ENCODE assay signal across 2 cellular contexts in genomic region chr7:55546826-55547225, GRCh38.
TF ChIP-seq lines count a peak whose summit lies in the region.

No MANE protein-coding gene starts in this region.

TF ChIP-seq in GM23338, 12 proteins besides CTCF, POLR2A, EP300 and RAD21:
- no peak for TF ChIP-seq STAT1 (IDR thresholded peaks at IDR 0.05; ENCODE audit: unreplicated experiment)
- TF ChIP-seq ZNF114 (CRISPR knock-in tag; IDR thresholded peaks at IDR 0.05), result no peak
- TF ChIP-seq JUNB (IDR thresholded peaks at IDR 0.05; ENCODE audit: unreplicated experiment), result no peak
- no peak for TF ChIP-seq NANOG (IDR thresholded peaks at IDR 0.05; ENCODE audit: borderline replicate concordance)
- TF ChIP-seq, protein P1, sequence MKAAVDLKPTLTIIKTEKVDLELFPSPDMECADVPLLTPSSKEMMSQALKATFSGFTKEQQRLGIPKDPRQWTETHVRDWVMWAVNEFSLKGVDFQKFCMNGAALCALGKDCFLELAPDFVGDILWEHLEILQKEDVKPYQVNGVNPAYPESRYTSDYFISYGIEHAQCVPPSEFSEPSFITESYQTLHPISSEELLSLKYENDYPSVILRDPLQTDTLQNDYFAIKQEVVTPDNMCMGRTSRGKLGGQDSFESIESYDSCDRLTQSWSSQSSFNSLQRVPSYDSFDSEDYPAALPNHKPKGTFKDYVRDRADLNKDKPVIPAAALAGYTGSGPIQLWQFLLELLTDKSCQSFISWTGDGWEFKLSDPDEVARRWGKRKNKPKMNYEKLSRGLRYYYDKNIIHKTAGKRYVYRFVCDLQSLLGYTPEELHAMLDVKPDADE (IDR thresholded peaks at IDR 0.05), result no peak
- TF ChIP-seq EZH2 (IDR thresholded peaks at IDR 0.05; ENCODE audit: low read depth, unreplicated experiment), result no peak
- TF ChIP-seq ZNF331 (CRISPR knock-in tag; IDR thresholded peaks at IDR 0.05; ENCODE audit: low read depth), result no peak
- TF ChIP-seq, protein P2, sequence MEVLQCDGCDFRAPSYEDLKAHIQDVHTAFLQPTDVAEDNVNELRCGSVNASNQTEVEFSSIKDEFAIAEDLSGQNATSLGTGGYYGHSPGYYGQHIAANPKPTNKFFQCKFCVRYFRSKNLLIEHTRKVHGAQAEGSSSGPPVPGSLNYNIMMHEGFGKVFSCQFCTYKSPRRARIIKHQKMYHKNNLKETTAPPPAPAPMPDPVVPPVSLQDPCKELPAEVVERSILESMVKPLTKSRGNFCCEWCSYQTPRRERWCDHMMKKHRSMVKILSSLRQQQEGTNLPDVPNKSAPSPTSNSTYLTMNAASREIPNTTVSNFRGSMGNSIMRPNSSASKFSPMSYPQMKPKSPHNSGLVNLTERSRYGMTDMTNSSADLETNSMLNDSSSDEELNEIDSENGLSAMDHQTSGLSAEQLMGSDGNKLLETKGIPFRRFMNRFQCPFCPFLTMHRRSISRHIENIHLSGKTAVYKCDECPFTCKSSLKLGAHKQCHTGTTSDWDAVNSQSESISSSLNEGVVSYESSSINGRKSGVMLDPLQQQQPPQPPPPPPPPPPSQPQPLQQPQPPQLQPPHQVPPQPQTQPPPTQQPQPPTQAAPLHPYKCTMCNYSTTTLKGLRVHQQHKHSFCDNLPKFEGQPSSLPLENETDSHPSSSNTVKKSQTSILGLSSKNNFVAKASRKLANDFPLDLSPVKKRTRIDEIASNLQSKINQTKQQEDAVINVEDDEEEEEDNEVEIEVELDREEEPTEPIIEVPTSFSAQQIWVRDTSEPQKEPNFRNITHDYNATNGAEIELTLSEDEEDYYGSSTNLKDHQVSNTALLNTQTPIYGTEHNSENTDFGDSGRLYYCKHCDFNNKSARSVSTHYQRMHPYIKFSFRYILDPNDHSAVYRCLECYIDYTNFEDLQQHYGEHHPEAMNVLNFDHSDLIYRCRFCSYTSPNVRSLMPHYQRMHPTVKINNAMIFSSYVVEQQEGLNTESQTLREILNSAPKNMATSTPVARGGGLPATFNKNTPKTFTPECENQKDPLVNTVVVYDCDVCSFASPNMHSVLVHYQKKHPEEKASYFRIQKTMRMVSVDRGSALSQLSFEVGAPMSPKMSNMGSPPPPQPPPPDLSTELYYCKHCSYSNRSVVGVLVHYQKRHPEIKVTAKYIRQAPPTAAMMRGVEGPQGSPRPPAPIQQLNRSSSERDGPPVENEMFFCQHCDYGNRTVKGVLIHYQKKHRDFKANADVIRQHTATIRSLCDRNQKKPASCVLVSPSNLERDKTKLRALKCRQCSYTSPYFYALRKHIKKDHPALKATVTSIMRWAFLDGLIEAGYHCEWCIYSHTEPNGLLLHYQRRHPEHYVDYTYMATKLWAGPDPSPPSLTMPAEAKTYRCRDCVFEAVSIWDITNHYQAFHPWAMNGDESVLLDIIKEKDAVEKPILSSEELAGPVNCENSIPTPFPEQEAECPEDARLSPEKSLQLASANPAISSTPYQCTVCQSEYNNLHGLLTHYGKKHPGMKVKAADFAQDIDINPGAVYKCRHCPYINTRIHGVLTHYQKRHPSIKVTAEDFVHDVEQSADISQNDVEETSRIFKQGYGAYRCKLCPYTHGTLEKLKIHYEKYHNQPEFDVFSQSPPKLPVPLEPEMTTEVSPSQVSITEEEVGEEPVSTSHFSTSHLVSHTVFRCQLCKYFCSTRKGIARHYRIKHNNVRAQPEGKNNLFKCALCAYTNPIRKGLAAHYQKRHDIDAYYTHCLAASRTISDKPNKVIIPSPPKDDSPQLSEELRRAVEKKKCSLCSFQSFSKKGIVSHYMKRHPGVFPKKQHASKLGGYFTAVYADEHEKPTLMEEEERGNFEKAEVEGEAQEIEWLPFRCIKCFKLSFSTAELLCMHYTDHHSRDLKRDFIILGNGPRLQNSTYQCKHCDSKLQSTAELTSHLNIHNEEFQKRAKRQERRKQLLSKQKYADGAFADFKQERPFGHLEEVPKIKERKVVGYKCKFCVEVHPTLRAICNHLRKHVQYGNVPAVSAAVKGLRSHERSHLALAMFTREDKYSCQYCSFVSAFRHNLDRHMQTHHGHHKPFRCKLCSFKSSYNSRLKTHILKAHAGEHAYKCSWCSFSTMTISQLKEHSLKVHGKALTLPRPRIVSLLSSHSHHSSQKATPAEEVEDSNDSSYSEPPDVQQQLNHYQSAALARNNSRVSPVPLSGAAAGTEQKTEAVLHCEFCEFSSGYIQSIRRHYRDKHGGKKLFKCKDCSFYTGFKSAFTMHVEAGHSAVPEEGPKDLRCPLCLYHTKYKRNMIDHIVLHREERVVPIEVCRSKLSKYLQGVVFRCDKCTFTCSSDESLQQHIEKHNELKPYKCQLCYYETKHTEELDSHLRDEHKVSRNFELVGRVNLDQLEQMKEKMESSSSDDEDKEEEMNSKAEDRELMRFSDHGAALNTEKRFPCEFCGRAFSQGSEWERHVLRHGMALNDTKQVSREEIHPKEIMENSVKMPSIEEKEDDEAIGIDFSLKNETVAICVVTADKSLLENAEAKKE (CRISPR knock-in tag; IDR thresholded peaks at IDR 0.05), result no peak
- no peak for TF ChIP-seq CREB1 (CRISPR knock-in tag; IDR thresholded peaks at IDR 0.05; ENCODE audit: low read depth)
- TF ChIP-seq, protein P3, sequence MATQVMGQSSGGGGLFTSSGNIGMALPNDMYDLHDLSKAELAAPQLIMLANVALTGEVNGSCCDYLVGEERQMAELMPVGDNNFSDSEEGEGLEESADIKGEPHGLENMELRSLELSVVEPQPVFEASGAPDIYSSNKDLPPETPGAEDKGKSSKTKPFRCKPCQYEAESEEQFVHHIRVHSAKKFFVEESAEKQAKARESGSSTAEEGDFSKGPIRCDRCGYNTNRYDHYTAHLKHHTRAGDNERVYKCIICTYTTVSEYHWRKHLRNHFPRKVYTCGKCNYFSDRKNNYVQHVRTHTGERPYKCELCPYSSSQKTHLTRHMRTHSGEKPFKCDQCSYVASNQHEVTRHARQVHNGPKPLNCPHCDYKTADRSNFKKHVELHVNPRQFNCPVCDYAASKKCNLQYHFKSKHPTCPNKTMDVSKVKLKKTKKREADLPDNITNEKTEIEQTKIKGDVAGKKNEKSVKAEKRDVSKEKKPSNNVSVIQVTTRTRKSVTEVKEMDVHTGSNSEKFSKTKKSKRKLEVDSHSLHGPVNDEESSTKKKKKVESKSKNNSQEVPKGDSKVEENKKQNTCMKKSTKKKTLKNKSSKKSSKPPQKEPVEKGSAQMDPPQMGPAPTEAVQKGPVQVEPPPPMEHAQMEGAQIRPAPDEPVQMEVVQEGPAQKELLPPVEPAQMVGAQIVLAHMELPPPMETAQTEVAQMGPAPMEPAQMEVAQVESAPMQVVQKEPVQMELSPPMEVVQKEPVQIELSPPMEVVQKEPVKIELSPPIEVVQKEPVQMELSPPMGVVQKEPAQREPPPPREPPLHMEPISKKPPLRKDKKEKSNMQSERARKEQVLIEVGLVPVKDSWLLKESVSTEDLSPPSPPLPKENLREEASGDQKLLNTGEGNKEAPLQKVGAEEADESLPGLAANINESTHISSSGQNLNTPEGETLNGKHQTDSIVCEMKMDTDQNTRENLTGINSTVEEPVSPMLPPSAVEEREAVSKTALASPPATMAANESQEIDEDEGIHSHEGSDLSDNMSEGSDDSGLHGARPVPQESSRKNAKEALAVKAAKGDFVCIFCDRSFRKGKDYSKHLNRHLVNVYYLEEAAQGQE (IDR thresholded peaks at IDR 0.05; ENCODE audit: unreplicated experiment), result no peak
- no peak for TF ChIP-seq POLR2AphosphoS5 (IDR thresholded peaks at IDR 0.05; ENCODE audit: low read depth)
- TF ChIP-seq EZH2phosphoT487 (IDR thresholded peaks at IDR 0.05; ENCODE audit: unreplicated experiment), result no peak
TF ChIP-seq in GM23338: peak in this region for 0.

TF ChIP-seq in GM12878, 131 proteins besides CTCF, POLR2A, EP300 and RAD21 (continues in another document):
- TF ChIP-seq IKZF1 (conservative IDR thresholded peaks at IDR 0.05), result peak; percentile 49; the same call in 1 of the 2 replicates
- TF ChIP-seq CREM (IDR thresholded peaks at IDR 0.05; ENCODE audit: low read depth), result no peak
- TF ChIP-seq TBL1XR1 (IDR thresholded peaks at IDR 0.05; ENCODE audit: low read depth, low read length), result no peak
- no peak for TF ChIP-seq ATF7 (IDR thresholded peaks at IDR 0.05; ENCODE audit: low read depth)
- TF ChIP-seq RBBP5 (conservative IDR thresholded peaks at IDR 0.05), result no peak
- no peak for TF ChIP-seq JUND (IDR thresholded peaks at IDR 0.05; ENCODE audit: low read depth, low read length)
- TF ChIP-seq BACH1 (IDR thresholded peaks at IDR 0.05; ENCODE audit: borderline replicate concordance), result peak; percentile 64; the same call in 1 of the 2 replicates
- peak; percentile 31; the same call in 1 of the 2 replicates for TF ChIP-seq JUNB (IDR thresholded peaks at IDR 0.05)
- TF ChIP-seq POLR2AphosphoS5 (IDR thresholded peaks at IDR 0.05; ENCODE audit: low read length), result peak; percentile 30; the same call in 1 of the 2 replicates
- no peak for TF ChIP-seq IRF3 (IDR thresholded peaks at IDR 0.05)
- TF ChIP-seq EZH2 (IDR thresholded peaks at IDR 0.05; ENCODE audit: borderline replicate concordance, control insufficient read depth, low read depth, low read length), result no peak
- TF ChIP-seq DPF2 (IDR thresholded peaks at IDR 0.05), result no peak
- no peak for TF ChIP-seq CUX1 (IDR thresholded peaks at IDR 0.05; ENCODE audit: insufficient replicate concordance, low read depth, low read length)
- TF ChIP-seq PML (IDR thresholded peaks at IDR 0.05; ENCODE audit: low read length), result no peak
- peak in 1 of 2 experiments; percentile 30; a peak in 2 of 4 replicates for TF ChIP-seq IKZF2 (IDR thresholded peaks at IDR 0.05)
- 0 out of 2 replicates have a peak, but pooled peaks have one; percentile 24 for TF ChIP-seq EED (IDR thresholded peaks at IDR 0.05; ENCODE audit: low read depth)
- TF ChIP-seq HDAC2 (IDR thresholded peaks at IDR 0.05), result no peak
- TF ChIP-seq, protein P4, sequence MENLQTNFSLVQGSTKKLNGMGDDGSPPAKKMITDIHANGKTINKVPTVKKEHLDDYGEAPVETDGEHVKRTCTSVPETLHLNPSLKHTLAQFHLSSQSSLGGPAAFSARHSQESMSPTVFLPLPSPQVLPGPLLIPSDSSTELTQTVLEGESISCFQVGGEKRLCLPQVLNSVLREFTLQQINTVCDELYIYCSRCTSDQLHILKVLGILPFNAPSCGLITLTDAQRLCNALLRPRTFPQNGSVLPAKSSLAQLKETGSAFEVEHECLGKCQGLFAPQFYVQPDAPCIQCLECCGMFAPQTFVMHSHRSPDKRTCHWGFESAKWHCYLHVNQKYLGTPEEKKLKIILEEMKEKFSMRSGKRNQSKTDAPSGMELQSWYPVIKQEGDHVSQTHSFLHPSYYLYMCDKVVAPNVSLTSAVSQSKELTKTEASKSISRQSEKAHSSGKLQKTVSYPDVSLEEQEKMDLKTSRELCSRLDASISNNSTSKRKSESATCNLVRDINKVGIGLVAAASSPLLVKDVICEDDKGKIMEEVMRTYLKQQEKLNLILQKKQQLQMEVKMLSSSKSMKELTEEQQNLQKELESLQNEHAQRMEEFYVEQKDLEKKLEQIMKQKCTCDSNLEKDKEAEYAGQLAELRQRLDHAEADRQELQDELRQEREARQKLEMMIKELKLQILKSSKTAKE (IDR thresholded peaks at IDR 0.05; ENCODE audit: low read depth, poor library complexity, severe bottlenecking), result no peak
- TF ChIP-seq, protein P5, sequence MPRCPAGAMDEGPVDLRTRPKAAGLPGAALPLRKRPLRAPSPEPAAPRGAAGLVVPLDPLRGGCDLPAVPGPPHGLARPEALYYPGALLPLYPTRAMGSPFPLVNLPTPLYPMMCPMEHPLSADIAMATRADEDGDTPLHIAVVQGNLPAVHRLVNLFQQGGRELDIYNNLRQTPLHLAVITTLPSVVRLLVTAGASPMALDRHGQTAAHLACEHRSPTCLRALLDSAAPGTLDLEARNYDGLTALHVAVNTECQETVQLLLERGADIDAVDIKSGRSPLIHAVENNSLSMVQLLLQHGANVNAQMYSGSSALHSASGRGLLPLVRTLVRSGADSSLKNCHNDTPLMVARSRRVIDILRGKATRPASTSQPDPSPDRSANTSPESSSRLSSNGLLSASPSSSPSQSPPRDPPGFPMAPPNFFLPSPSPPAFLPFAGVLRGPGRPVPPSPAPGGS (IDR thresholded peaks at IDR 0.05; ENCODE audit: borderline replicate concordance, insufficient read depth, low read depth, low read length, poor library complexity, severe bottlenecking), result no peak
- TF ChIP-seq PBX3 (IDR thresholded peaks at IDR 0.05; ENCODE audit: insufficient replicate concordance, low read depth, low read length), result no peak
- TF ChIP-seq PAX8 (IDR thresholded peaks at IDR 0.05), result no peak
